Comparison of ENCODE assay signal across 12 cellular contexts in genomic region chr1:20603473-20604464, GRCh38. TPM values are rescaled to one million over a fixed set of nuclear protein-coding genes. Genes with fewer than 3 reads are reported as not detected.
A peak's percentile ranks its signal among the peaks of the same experiment; 100 is the strongest.
DNase-seq lines count a peak whose midpoint lies in the region; ATAC-seq and TF ChIP-seq lines count a peak whose summit lies in the region.
"Had no signal": no experiment of that assay in that cellular context is flagged by ENCODE, and none has a peak within 500 bp of the region (broad histone marks: within the 10 kb centered on the region; RNA-seq: fewer than 3 reads in every experiment).

No MANE protein-coding gene starts in this region.

- TF ChIP-seq CTCF in HFF-Myc (IDR thresholded peaks at IDR 0.05; ENCODE audit: low read depth, low read length, missing control alignments) (no peak), fibroblast of pulmonary artery (IDR thresholded peaks at IDR 0.05; ENCODE audit: low read length, missing control alignments) (no peak), mesothelial cell of epicardium (IDR thresholded peaks at IDR 0.05; ENCODE audit: unreplicated experiment) (no peak), ascending aorta (IDR thresholded peaks at IDR 0.05) (no peak)

- peaks cover 3% of the 10 kb centered on the region for H3K9me3 Mint-ChIP-seq in mesothelial cell of epicardium
- H3K9me3 Mint-ChIP-seq: nephron, T-cell had no signal

- H3K36me3 Mint-ChIP-seq in mesothelial cell of epicardium, result no peaks in the 10 kb centered on the region
- H3K36me3 Mint-ChIP-seq: activated CD8-positive, alpha-beta memory T cell treated with anti-CD3 and anti-CD28 coated beads, Interleukin-2, amount 10 ng/mL, durations not matched to agents 7 days and 5 days; T-cell had no signal

- peaks cover 11% of the 10 kb centered on the region for H3K27me3 Mint-ChIP-seq in mesothelial cell of epicardium (ENCODE audit: low read depth)

- H3K4me3 ChIP-seq in HFF-Myc (replicated peaks; ENCODE audit: low read depth, low read length) (no peak overlapping the region), SJCRH30 (no peak overlapping the region), fibroblast of pulmonary artery (replicated peaks; ENCODE audit: low read depth, low read length) (no peak overlapping the region), skeletal muscle cell (ENCODE audit: low read depth, low read length) (no peak overlapping the region), ascending aorta (no peak overlapping the region)

- no peaks in the 10 kb centered on the region for H3K4me1 Mint-ChIP-seq in mesothelial cell of epicardium
- H3K4me1 Mint-ChIP-seq: activated CD8-positive, alpha-beta memory T cell treated with anti-CD3 and anti-CD28 coated beads, Interleukin-2, amount 10 ng/mL, durations not matched to agents 7 days and 5 days; T-cell had no signal

- H3K4me1 ChIP-seq in SJCRH30 (peaks cover 23% of the 10 kb centered on the region), ascending aorta (no peaks in the 10 kb centered on the region)

- H3K27ac Mint-ChIP-seq in mesothelial cell of epicardium, result no peak overlapping the region
- H3K27ac Mint-ChIP-seq: activated CD8-positive, alpha-beta memory T cell treated with anti-CD3 and anti-CD28 coated beads, Interleukin-2, amount 10 ng/mL, durations not matched to agents 7 days and 5 days; nephron; T-cell had no signal

- DNase-seq in HFF-Myc (ENCODE audit: extremely low read depth, low read depth), result peak; percentile 68
- peak; percentile 41 to 44 for DNase-seq in SJCRH30
- DNase-seq in fibroblast of pulmonary artery (ENCODE audit: low read depth), result peak; percentile 71
- DNase-seq in skeletal muscle cell (ENCODE audit: low read depth), result peak; percentile 60
- DNase-seq in mesothelial cell of epicardium (ENCODE audit: low spot score in 2 of 2, unreplicated experiment in 2 of 2), result no peak
- no peak for DNase-seq in ascending aorta (ENCODE audit: low spot score in 2 of 2)
- DNase-seq in pons (ENCODE audit: low spot score), result no peak
- DNase-seq: activated CD8-positive, alpha-beta memory T cell treated with anti-CD3 and anti-CD28 coated beads, Interleukin-2, amount 10 ng/mL, durations not matched to agents 7 days and 5 days; NCI-H345; T-cell had no signal

- H3K27ac ChIP-seq in SJCRH30, result peak overlapping the region; percentile 22
- no peak overlapping the region for H3K27ac ChIP-seq in ascending aorta

- no peak overlapping the region for H3K4me3 Mint-ChIP-seq in mesothelial cell of epicardium
- H3K4me3 Mint-ChIP-seq: activated CD8-positive, alpha-beta memory T cell treated with anti-CD3 and anti-CD28 coated beads, Interleukin-2, amount 10 ng/mL, durations not matched to agents 7 days and 5 days; nephron; T-cell had no signal

- ATAC-seq in HG02588 (IDR thresholded peaks at IDR 0.05; ENCODE audit: unreplicated experiment), result no peak
- ATAC-seq: activated CD8-positive, alpha-beta memory T cell treated with anti-CD3 and anti-CD28 coated beads, Interleukin-2, amount 10 ng/mL, durations not matched to agents 7 days and 5 days; T-cell had no signal

- intact Hi-C loops in ascending aorta (cut with DNase I), result no loop called here

- H3K27me3 ChIP-seq in SJCRH30 (no peaks in the 10 kb centered on the region), ascending aorta (no peaks in the 10 kb centered on the region)

- H3K9me3 ChIP-seq in SJCRH30 (replicated peaks) (0 out of 2 replicates have a peak, but pooled peaks cover 5% of the 10 kb centered on the region), ascending aorta (no peaks in the 10 kb centered on the region)

- H3K36me3 ChIP-seq in SJCRH30, result no peaks in the 10 kb centered on the region
- no peaks in the 10 kb centered on the region for H3K36me3 ChIP-seq in ascending aorta

RNA-seq across cellular contexts. Expression of gene CDA, which starts 14.9 kb away (rescaled TPM):
- total RNA-seq in SJCRH30 (2014; rRNA removed; shearing (Covaris generic)), result not detected in 2 replicates
- 0.64 to 1.5 TPM (median 0.94 TPM) in 3 replicates for total RNA-seq in mesothelial cell of epicardium
- total RNA-seq in ascending aorta, result 10.1 TPM
- total RNA-seq: activated CD8-positive, alpha-beta memory T cell treated with anti-CD3 and anti-CD28 coated beads, Interleukin-2, amount 10 ng/mL, durations not matched to agents 7 days and 5 days had no signal

RNA-seq across cellular contexts. Expression of gene PINK1, which starts 29.5 kb away (rescaled TPM):
- 14.8 and 17.4 TPM in 2 replicates for total RNA-seq in SJCRH30 (2014; rRNA removed; shearing (Covaris generic))
- total RNA-seq in mesothelial cell of epicardium (37.7 to 41.3 TPM (median 38.1 TPM) in 3 replicates), ascending aorta (113 TPM)

RNA-seq across cellular contexts. Expression of gene FAM43B, which starts 51.4 kb away (rescaled TPM):
- 0.25 and 0.73 TPM in 2 replicates for total RNA-seq in SJCRH30 (2014; rRNA removed; shearing (Covaris generic))
- total RNA-seq in mesothelial cell of epicardium, result 0.59 to 0.78 TPM (median 0.74 TPM) in 3 replicates
- total RNA-seq in ascending aorta, result 0.75 TPM
- total RNA-seq: activated CD8-positive, alpha-beta memory T cell treated with anti-CD3 and anti-CD28 coated beads, Interleukin-2, amount 10 ng/mL, durations not matched to agents 7 days and 5 days; T-cell had no signal

RNA-seq across cellular contexts. Expression of gene DDOST, which starts 57.4 kb away (rescaled TPM):
- total RNA-seq in SJCRH30 (2014; rRNA removed; shearing (Covaris generic)), result 267 and 269 TPM in 2 replicates
- total RNA-seq in mesothelial cell of epicardium (244 to 248 TPM (median 245 TPM) in 3 replicates), ascending aorta (142 TPM)

Comparison
In these comparisons a context has a peak if more than half of its experiments do, and no peak if none do; other contexts are left out.
1. DNase-seq: peak in HFF-Myc (single experiment), SJCRH30 (2 of 2), fibroblast of pulmonary artery (single experiment) and skeletal muscle cell (single experiment); none in mesothelial cell of epicardium (0 of 2), ascending aorta (0 of 2) and pons (single experiment).